In the genomic region with DNA sequence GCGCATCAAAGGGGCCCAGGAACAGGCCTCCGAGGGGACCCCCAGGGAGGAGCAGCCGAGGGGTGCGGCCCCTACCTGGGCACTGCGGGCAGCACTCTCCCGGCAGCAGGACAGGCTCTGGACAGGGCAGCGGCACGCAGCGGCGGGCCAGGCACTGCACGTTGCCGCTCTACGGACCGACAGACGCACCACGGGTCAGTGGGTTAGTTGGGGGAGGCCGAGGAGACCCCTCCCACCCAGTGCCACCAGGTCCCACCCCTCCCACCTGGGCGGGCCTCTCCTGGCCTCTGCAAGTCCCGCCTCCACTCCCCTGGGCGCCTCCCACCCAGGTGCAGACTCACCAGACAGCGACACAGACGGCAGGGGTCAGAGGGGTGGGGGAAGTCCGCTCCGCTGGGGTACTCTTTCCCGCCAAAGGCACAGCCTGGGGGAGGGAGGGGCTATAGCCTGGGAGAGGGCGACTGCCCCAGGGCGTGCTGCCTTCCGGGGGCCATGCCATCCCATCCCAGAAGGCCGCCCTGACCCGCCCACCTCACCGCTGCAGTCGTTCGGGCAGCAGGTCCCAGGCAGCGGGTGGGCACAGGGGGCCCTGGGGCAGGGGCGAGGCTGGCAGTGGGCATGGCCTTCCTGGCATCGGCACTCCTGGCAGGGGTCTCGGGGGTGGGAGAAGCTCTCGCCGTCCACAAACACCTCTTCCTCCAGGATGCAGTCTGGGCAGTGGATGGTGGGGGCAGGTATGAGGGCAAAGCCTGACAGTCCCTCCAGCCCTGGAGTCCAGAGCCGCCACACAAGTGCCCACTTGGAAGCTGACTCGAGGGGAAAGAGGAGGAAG, we compare ENCODE assay signal across 8 cellular contexts. TPM values are rescaled to one million over a fixed set of nuclear protein-coding genes. Genes with fewer than 3 reads are reported as not detected.
DNase-seq lines count a peak whose midpoint lies in the region; ATAC-seq, FAIRE-seq and TF ChIP-seq lines count a peak whose summit lies in the region.

No MANE protein-coding gene starts in this region.

- TF ChIP-seq CTCF in right lobe of liver (IDR thresholded peaks at IDR 0.05) = peak in 1 of 4 donors; percentile 9
- TF ChIP-seq CTCF in HepG2 (CRISPR knock-in tag; IDR thresholded peaks at IDR 0.05) = no peak
- TF ChIP-seq CTCF in body of pancreas (IDR thresholded peaks at IDR 0.05) = peak in 1 of 7 experiments; percentile 4
- TF ChIP-seq CTCF in kidney epithelial cell (IDR thresholded peaks at IDR 0.05; ENCODE audit: insufficient read depth, low read length, poor library complexity, severe bottlenecking) = peak; percentile 2
- peak in 2 of 6 experiments; percentile 2 to 9 for TF ChIP-seq CTCF in upper lobe of left lung (IDR thresholded peaks at IDR 0.05)
- no peak for TF ChIP-seq CTCF in foreskin fibroblast (IDR thresholded peaks at IDR 0.05; ENCODE audit: low read depth, low read length)

- H3K4me2 ChIP-seq in HepG2 (ENCODE audit: low read depth, low read length) = no peak overlapping the region

- intact Hi-C loops in right lobe of liver (cut with DNase I) = no loop called here
- intact Hi-C loops in HepG2 (cut with micrococcal nuclease; ENCODE audit: unreplicated experiment) = no loop called here
- intact Hi-C loops in body of pancreas (cut with DNase I) = no loop called here

- peak; percentile 36 to 59 (median 44) for ATAC-seq in right lobe of liver
- no peak for ATAC-seq in HepG2
- peak; percentile 39 for ATAC-seq in body of pancreas
- peak in 1 of 2 donors; percentile 2 for ATAC-seq in upper lobe of left lung (ENCODE audit: low FRiP score in 2 of 2)
- ATAC-seq in GM18498 (IDR thresholded peaks at IDR 0.05; ENCODE audit: unreplicated experiment) = no peak

- peak in 1 of 3 donors; percentile 52 for DNase-seq in right lobe of liver
- no peak for DNase-seq in HepG2 (ENCODE audit: low spot score)
- DNase-seq in body of pancreas = peak in 2 of 4 donors; percentile 14 to 19
- DNase-seq in kidney epithelial cell (ENCODE audit: low read depth) = no peak
- peak in 1 of 2 donors; percentile 74 for DNase-seq in upper lobe of left lung
- DNase-seq in foreskin fibroblast = no peak
- DNase-seq in cerebellar nuclear complex (lab: John Stamatoyannopoulos, UW) = no peak

- H3K9me3 ChIP-seq in right lobe of liver = no peaks in the 10 kb centered on the region
- H3K9me3 ChIP-seq in HepG2 (ENCODE audit: low read length) = no peaks in the 10 kb centered on the region
- no peaks in the 10 kb centered on the region for H3K9me3 ChIP-seq in body of pancreas
- H3K9me3 ChIP-seq in upper lobe of left lung = no peaks in the 10 kb centered on the region

- in situ Hi-C loops in HepG2 (cut with HindIII; ENCODE audit: extremely low pct_ligation_motif_present, low pct_unique_long_range_greater_than_20kb) = loop anchor here (25.0 kb wide), 1 partner anchor 454 kb away; no protein-coding TSS in a partner anchor

- H3K79me2 ChIP-seq in HepG2 (ENCODE audit: insufficient read depth, low read length) = no peaks in the 10 kb centered on the region

- CTCF ChIA-PET in HepG2 (lab: Yijun Ruan, JAX; ENCODE audit: low intra/inter-chr PET ratio, low total read pairs) = no interaction called here

- TF ChIP-seq POLR2A in right lobe of liver (IDR thresholded peaks at IDR 0.05) = no peak
- no peak for TF ChIP-seq POLR2A in HepG2 (IDR thresholded peaks at IDR 0.05; ENCODE audit: insufficient read depth in 1 of 2, low read depth in 2 of 2, low read length in 2 of 2)
- no peak for TF ChIP-seq POLR2A in body of pancreas (IDR thresholded peaks at IDR 0.05)
- no peak for TF ChIP-seq POLR2A in upper lobe of left lung (IDR thresholded peaks at IDR 0.05)

- no peaks in the 10 kb centered on the region for H3K36me3 ChIP-seq in right lobe of liver
- H3K36me3 ChIP-seq in HepG2 (replicated peaks in 1 of 2; ENCODE audit: control insufficient read depth in 1 of 2, insufficient read depth in 2 of 2, low read length in 2 of 2) = no peaks in the 10 kb centered on the region
- no peaks in the 10 kb centered on the region for H3K36me3 ChIP-seq in body of pancreas (replicated peaks in 1 of 2; ENCODE audit: insufficient read depth in 1 of 2, low read depth in 2 of 2)
- no peaks in the 10 kb centered on the region for H3K36me3 ChIP-seq in kidney epithelial cell (ENCODE audit: control insufficient read depth, insufficient read depth, low read length)
- H3K36me3 ChIP-seq in upper lobe of left lung = no peaks in the 10 kb centered on the region

- H3K4me3 ChIP-seq in right lobe of liver (peak overlapping the region; percentile 5 to 25 (median 22)), HepG2 (replicated peaks in 1 of 3; ENCODE audit: insufficient read depth in 1 of 3, low read depth in 2 of 3, low read length in 3 of 3) (no peak overlapping the region), body of pancreas (peak overlapping the region in 1 of 2 donors; percentile 2), kidney epithelial cell (ENCODE audit: low read depth, low read length) (no peak overlapping the region), upper lobe of left lung (peak overlapping the region in 3 of 4 donors; percentile 28 to 38 (median 35)), foreskin fibroblast (ENCODE audit: low read depth in 1 of 2, low read length in 2 of 2) (no peak overlapping the region)

- H4K20me1 ChIP-seq in HepG2 (ENCODE audit: insufficient read depth, low read length) = no peaks in the 10 kb centered on the region

- H2AFZ ChIP-seq in HepG2 (ENCODE audit: low read length) = no peak overlapping the region

- no peak for FAIRE-seq in HepG2 (lab: Jason Lieb, UNC)

- H3K4me1 ChIP-seq in right lobe of liver (peaks cover 0 to 3% (median 0%) of the 10 kb centered on the region in 4 donors), HepG2 (ENCODE audit: insufficient read depth, low read length) (peaks cover 25% of the 10 kb centered on the region), body of pancreas (peaks cover 8% of the 10 kb centered on the region), upper lobe of left lung (peaks cover 0 to 14% (median 3%) of the 10 kb centered on the region in 4 donors)

- BruUV-seq in HepG2 (replicated peaks; lab: Mats Ljungman, UMichigan) = no TSS peak

- no peak overlapping the region for H3K9ac ChIP-seq in HepG2 (ENCODE audit: insufficient read depth, low read depth, low read length)

- POLR2A ChIA-PET in HepG2 (lab: Yijun Ruan, JAX) = no interaction called here

- TF ChIP-seq RAD21 in HepG2 (CRISPR knock-in tag; IDR thresholded peaks at IDR 0.05) = no peak

- TF ChIP-seq EP300 in HepG2 (IDR thresholded peaks at IDR 0.05; ENCODE audit: low read depth in 2 of 2, low read length in 2 of 2) (no peak), HepG2 (CRISPR knock-in tag; IDR thresholded peaks at IDR 0.05; ENCODE audit: borderline replicate concordance) (no peak), upper lobe of left lung (IDR thresholded peaks at IDR 0.05) (no peak)

- no CpG with 5 or more reads among the region's 41 CpGs for WGBS in right lobe of liver (ENCODE audit: insufficient coverage, low coverage, low lambda C conversion rate, missing lambda C conversion rate)
- 64% methylated on average over 10 of the region's 41 CpGs for WGBS in HepG2 (ENCODE audit: low lambda C conversion rate)
- WGBS in body of pancreas, 2 donors = 17 to 68% methylated on average over 4 to 34 of the region's 41 CpGs
- WGBS in upper lobe of left lung, 2 donors = 27 to 50% methylated on average over 9 to 24 of the region's 41 CpGs

- H3K27me3 ChIP-seq in right lobe of liver (no peaks in the 10 kb centered on the region), HepG2 (ENCODE audit: control insufficient read depth in 1 of 2, insufficient read depth in 2 of 2, low read length in 2 of 2) (peaks cover 1 to 26% of the 10 kb centered on the region in 2 experiments; a peak in 4 of 5 replicates), body of pancreas (peaks cover 0 to 12% of the 10 kb centered on the region in 2 donors), kidney epithelial cell (ENCODE audit: control insufficient read depth, insufficient read depth, low read length) (peaks cover 13% of the 10 kb centered on the region), upper lobe of left lung (peaks cover 0 to 13% (median 11%) of the 10 kb centered on the region in 4 donors)

- H3K27ac ChIP-seq in right lobe of liver (no peak overlapping the region), HepG2 (ENCODE audit: extremely low read length, insufficient read depth, low read length) (no peak overlapping the region), body of pancreas (no peak overlapping the region), upper lobe of left lung (no peak overlapping the region)

RNA-seq across cellular contexts. Expression of a gene that starts 19.2 kb away (rescaled TPM):
- total RNA-seq in right lobe of liver (under 1 TPM in 4 of 6 experiments, not detected in 2; 0.10 to 0.22 (median 0.12) TPM), HepG2 (2016; rRNA removed; fragmentation: Illumina TruSeq; extraction: Trizol) (0.22 and 1.0 TPM in 2 replicates), body of pancreas (under 1 TPM in 1 of 2 donors, not detected in 1; 0.33 TPM), kidney epithelial cell (1.3 and 1.4 TPM in 2 replicates), upper lobe of left lung (1 to 10 TPM in 3 of 6 donors, under 1 TPM in 2, not detected in 1; 0.15 to 2.1 (median 1.1) TPM)
- total RNA-seq in HepG2 (2016; cell fraction: cytosol; rRNA removed; fragmentation: Illumina TruSeq; extraction: Trizol; ENCODE audit: low read depth) = 0.26 and 0.51 TPM in 2 replicates
- total RNA-seq in HepG2 (2016; cell fraction: insoluble cytoplasmic fraction; rRNA removed; fragmentation: Illumina TruSeq; extraction: Trizol) = 0.37 and 1.2 TPM in 2 replicates
- 0.28 and 0.48 TPM in 2 replicates for total RNA-seq in HepG2 (2016; cell fraction: membrane; rRNA removed; fragmentation: Illumina TruSeq; extraction: Trizol)
- total RNA-seq in HepG2 (2016; cell fraction: nucleus; rRNA removed; fragmentation: Illumina TruSeq; extraction: Trizol) = 1.3 and 2.0 TPM in 2 replicates
- 0.37 and 0.46 TPM in 2 replicates for polyA plus RNA-seq in HepG2 (2011; rRNA removed)
- 0.12 and 0.31 TPM in 2 replicates for polyA plus RNA-seq in HepG2 (2011; cell fraction: cytosol; rRNA removed)
- polyA plus RNA-seq in HepG2 (2011; cell fraction: nucleus; rRNA removed) = 6.6 and 8.0 TPM in 2 replicates
- 0.28 TPM in 2 replicates for polyA plus RNA-seq in HepG2 (2012)
- polyA plus RNA-seq in HepG2 (2016; cell fraction: cytosol; fragmentation: Illumina TruSeq; extraction: Trizol; ENCODE audit: low read depth) = 0.09 and 0.12 TPM in 2 replicates
- polyA plus RNA-seq in HepG2 (2016; cell fraction: insoluble cytoplasmic fraction; fragmentation: Illumina TruSeq; extraction: Trizol; ENCODE audit: low read depth) = 0.17 and 0.24 TPM in 2 replicates
- polyA plus RNA-seq in HepG2 (2016; cell fraction: membrane; fragmentation: Illumina TruSeq; extraction: Trizol; ENCODE audit: low read depth) = 0.20 and 0.23 TPM in 2 replicates
- 2.1 and 3.1 TPM in 2 replicates for polyA plus RNA-seq in HepG2 (2016; cell fraction: nucleus; fragmentation: Illumina TruSeq; extraction: Trizol; ENCODE audit: insufficient read depth, low read depth)
- 0.07 and 0.58 TPM in 2 replicates for polyA minus RNA-seq in HepG2 (2011; rRNA and poly(A)+ RNA removed; ENCODE audit: low replicate concordance)
- polyA minus RNA-seq in HepG2 (2011; cell fraction: cytosol; rRNA and poly(A)+ RNA removed) = not detected in 2 replicates
- 1.1 and 1.4 TPM in 2 replicates for polyA minus RNA-seq in HepG2 (2011; cell fraction: nucleus; rRNA and poly(A)+ RNA removed)

RNA-seq across cellular contexts. Expression of a gene that starts 28.7 kb away (rescaled TPM):
- total RNA-seq in right lobe of liver (10 to 100 TPM; 26.9 to 72.0 (median 38.9) TPM), HepG2 (2016; rRNA removed; fragmentation: Illumina TruSeq; extraction: Trizol) (87.2 and 107 TPM in 2 replicates), body of pancreas (10 to 100 TPM; 36.3 to 45.8 TPM), kidney epithelial cell (211 and 225 TPM in 2 replicates), upper lobe of left lung (100 to 1,000 TPM in 5 of 6 donors, 10 to 100 TPM in 1; 99.8 to 224 (median 156) TPM)
- 91.7 and 127 TPM in 2 replicates for total RNA-seq in HepG2 (2016; cell fraction: cytosol; rRNA removed; fragmentation: Illumina TruSeq; extraction: Trizol; ENCODE audit: low read depth)
- total RNA-seq in HepG2 (2016; cell fraction: insoluble cytoplasmic fraction; rRNA removed; fragmentation: Illumina TruSeq; extraction: Trizol) = 86.6 and 128 TPM in 2 replicates
- total RNA-seq in HepG2 (2016; cell fraction: membrane; rRNA removed; fragmentation: Illumina TruSeq; extraction: Trizol) = 87.9 and 101 TPM in 2 replicates
- 29.8 and 31.5 TPM in 2 replicates for total RNA-seq in HepG2 (2016; cell fraction: nucleus; rRNA removed; fragmentation: Illumina TruSeq; extraction: Trizol)
- 132 and 144 TPM in 2 replicates for polyA plus RNA-seq in HepG2 (2011; rRNA removed)
- 149 and 216 TPM in 2 replicates for polyA plus RNA-seq in HepG2 (2011; cell fraction: cytosol; rRNA removed)
- polyA plus RNA-seq in HepG2 (2011; cell fraction: nucleus; rRNA removed) = 54.3 and 63.6 TPM in 2 replicates
- polyA plus RNA-seq in HepG2 (2012) = 127 and 131 TPM in 2 replicates
- 134 and 154 TPM in 2 replicates for polyA plus RNA-seq in HepG2 (2016; cell fraction: cytosol; fragmentation: Illumina TruSeq; extraction: Trizol; ENCODE audit: low read depth)
- 186 and 188 TPM in 2 replicates for polyA plus RNA-seq in HepG2 (2016; cell fraction: insoluble cytoplasmic fraction; fragmentation: Illumina TruSeq; extraction: Trizol; ENCODE audit: low read depth)
- 130 and 137 TPM in 2 replicates for polyA plus RNA-seq in HepG2 (2016; cell fraction: membrane; fragmentation: Illumina TruSeq; extraction: Trizol; ENCODE audit: low read depth)
- 74.2 and 75.8 TPM in 2 replicates for polyA plus RNA-seq in HepG2 (2016; cell fraction: nucleus; fragmentation: Illumina TruSeq; extraction: Trizol; ENCODE audit: insufficient read depth, low read depth)
- polyA minus RNA-seq in HepG2 (2011; rRNA and poly(A)+ RNA removed; ENCODE audit: low replicate concordance) = 39.4 and 64.2 TPM in 2 replicates
- polyA minus RNA-seq in HepG2 (2011; cell fraction: cytosol; rRNA and poly(A)+ RNA removed) = 18.0 and 20.1 TPM in 2 replicates
- polyA minus RNA-seq in HepG2 (2011; cell fraction: nucleus; rRNA and poly(A)+ RNA removed) = 9.9 and 10.6 TPM in 2 replicates

RNA-seq across cellular contexts. Expression of a gene that starts 46.4 kb away (rescaled TPM):
- total RNA-seq in right lobe of liver (1 to 10 TPM; 4.6 to 8.9 (median 6.4) TPM), HepG2 (2016; rRNA removed; fragmentation: Illumina TruSeq; extraction: Trizol) (2.0 and 2.9 TPM in 2 replicates), body of pancreas (10 to 100 TPM in 1 of 2 donors, 1 to 10 TPM in 1; 4.9 to 15.3 TPM), kidney epithelial cell (19.9 TPM in 2 replicates), upper lobe of left lung (10 to 100 TPM; 10.7 to 83.8 (median 45.8) TPM)
- 1.1 and 1.9 TPM in 2 replicates for total RNA-seq in HepG2 (2016; cell fraction: cytosol; rRNA removed; fragmentation: Illumina TruSeq; extraction: Trizol; ENCODE audit: low read depth)
- 1.9 and 3.1 TPM in 2 replicates for total RNA-seq in HepG2 (2016; cell fraction: insoluble cytoplasmic fraction; rRNA removed; fragmentation: Illumina TruSeq; extraction: Trizol)
- total RNA-seq in HepG2 (2016; cell fraction: membrane; rRNA removed; fragmentation: Illumina TruSeq; extraction: Trizol) = 2.0 and 3.2 TPM in 2 replicates
- total RNA-seq in HepG2 (2016; cell fraction: nucleus; rRNA removed; fragmentation: Illumina TruSeq; extraction: Trizol) = 2.9 and 3.4 TPM in 2 replicates
- 2.0 and 2.4 TPM in 2 replicates for polyA plus RNA-seq in HepG2 (2011; rRNA removed)
- 1.2 and 1.5 TPM in 2 replicates for polyA plus RNA-seq in HepG2 (2011; cell fraction: cytosol; rRNA removed)
- polyA plus RNA-seq in HepG2 (2011; cell fraction: nucleus; rRNA removed) = 9.9 and 12.9 TPM in 2 replicates
- 0.66 and 0.88 TPM in 2 replicates for polyA plus RNA-seq in HepG2 (2012)
- polyA plus RNA-seq in HepG2 (2016; cell fraction: cytosol; fragmentation: Illumina TruSeq; extraction: Trizol; ENCODE audit: low read depth) = 1.1 TPM in 2 replicates
- polyA plus RNA-seq in HepG2 (2016; cell fraction: insoluble cytoplasmic fraction; fragmentation: Illumina TruSeq; extraction: Trizol; ENCODE audit: low read depth) = 2.0 and 3.3 TPM in 2 replicates
- polyA plus RNA-seq in HepG2 (2016; cell fraction: membrane; fragmentation: Illumina TruSeq; extraction: Trizol; ENCODE audit: low read depth) = 1.5 and 2.4 TPM in 2 replicates
- 9.3 and 11.8 TPM in 2 replicates for polyA plus RNA-seq in HepG2 (2016; cell fraction: nucleus; fragmentation: Illumina TruSeq; extraction: Trizol; ENCODE audit: insufficient read depth, low read depth)
- polyA minus RNA-seq in HepG2 (2011; rRNA and poly(A)+ RNA removed; ENCODE audit: low replicate concordance) = 0.61 and 1.8 TPM in 2 replicates
- 0.79 and 1.8 TPM in 2 replicates for polyA minus RNA-seq in HepG2 (2011; cell fraction: cytosol; rRNA and poly(A)+ RNA removed)
- 0.52 and 1.1 TPM in 2 replicates for polyA minus RNA-seq in HepG2 (2011; cell fraction: nucleus; rRNA and poly(A)+ RNA removed)

Comparison
In these comparisons a context has a peak if more than half of its experiments do, and no peak if none do; other contexts are left out.
1. ATAC-seq: peak in right lobe of liver (4 of 4) and body of pancreas (single experiment); none in HepG2 (single experiment) and GM18498 (single experiment).
2. H3K4me3 ChIP-seq: peak in right lobe of liver (3 of 3) and upper lobe of left lung (3 of 4); none in HepG2 (0 of 3), kidney epithelial cell (single experiment) and foreskin fibroblast (0 of 2).